19 cellular contexts compared by ENCODE assay signal in the genomic region with DNA sequence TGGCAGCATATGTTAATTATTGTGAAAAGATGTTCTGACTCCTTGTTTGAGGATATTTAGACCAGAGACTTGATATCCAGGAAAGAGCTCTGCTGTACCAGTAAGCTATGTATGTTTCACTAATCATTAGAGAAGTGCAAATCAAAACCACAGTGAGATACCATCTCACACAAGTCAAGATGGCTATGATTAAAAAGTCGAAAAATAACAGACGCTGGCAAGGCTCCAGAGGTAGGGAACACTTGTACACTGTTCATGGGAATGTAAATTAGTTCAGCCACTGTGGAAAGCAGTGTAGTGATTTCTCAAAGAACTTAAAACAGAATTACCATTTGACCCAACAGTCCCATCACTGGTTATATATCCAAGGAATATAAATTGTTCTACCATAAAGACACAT.
DNase-seq lines count a peak whose midpoint lies in the region; ATAC-seq and TF ChIP-seq lines count a peak whose summit lies in the region.
"Had no signal": no experiment of that assay in that cellular context is flagged by ENCODE, and none has a peak within 500 bp of the region (broad histone marks: within the 10 kb centered on the region; RNA-seq: fewer than 3 reads in every experiment).

No MANE protein-coding gene starts in this region.

- peak; percentile 14 for DNase-seq in HT-29 (ENCODE audit: low spot score)
- no peak for DNase-seq in activated CD8-positive, alpha-beta T cell treated with anti-CD3 and anti-CD28 coated beads, Interleukin-2, amount 10 ng/mL, durations not matched to agents 7 days and 5 days
- DNase-seq: AML-193; Caco-2; CD4-positive, alpha-beta T cell; DMS79 treated with DMSO at 0.1 percent for 48 hours; GF-D8; HCEC 1CT; IMR-90 had no signal

- TF ChIP-seq EP300 in gastroesophageal sphincter (IDR thresholded peaks at IDR 0.05) = no peak

- no peak overlapping the region for H3K4me3 Mint-ChIP-seq in nephron
- H3K4me3 Mint-ChIP-seq in activated CD8-positive, alpha-beta T cell treated with anti-CD3 and anti-CD28 coated beads, Interleukin-2, amount 10 ng/mL, durations not matched to agents 7 days and 5 days = no peak overlapping the region
- H3K4me3 Mint-ChIP-seq: CD4-positive, alpha-beta T cell; GM23338 had no signal

- H3K9me3 ChIP-seq in gastroesophageal sphincter = no peaks in the 10 kb centered on the region
- H3K9me3 ChIP-seq: A549, Caco-2 had no signal

- no peaks in the 10 kb centered on the region for H3K27me3 ChIP-seq in gastroesophageal sphincter

- no peak for ATAC-seq in SK-N-SH treated with all-trans-retinoic acid at 6 μM for 48 hours
- no peak for ATAC-seq in gastroesophageal sphincter
- ATAC-seq in activated CD8-positive, alpha-beta T cell treated with anti-CD3 and anti-CD28 coated beads, Interleukin-2, amount 10 ng/mL, durations not matched to agents 7 days and 5 days = no peak
- ATAC-seq in GM21528 (IDR thresholded peaks at IDR 0.05; ENCODE audit: low FRiP score, unreplicated experiment) = no peak
- no peak for ATAC-seq in HG02642 (IDR thresholded peaks at IDR 0.05; ENCODE audit: poor library complexity, unreplicated experiment)
- ATAC-seq: GM23338, K562 had no signal

- CTCF ChIA-PET in activated CD8-positive, alpha-beta T cell treated with anti-CD3 and anti-CD28 coated beads, Interleukin-2, amount 10 ng/mL, durations not matched to agents 7 days and 5 days (lab: Charles Lee) = no interaction called here

- H3K4me1 Mint-ChIP-seq in nephron = no peaks in the 10 kb centered on the region
- H3K4me1 Mint-ChIP-seq in activated CD8-positive, alpha-beta T cell treated with anti-CD3 and anti-CD28 coated beads, Interleukin-2, amount 10 ng/mL, durations not matched to agents 7 days and 5 days (ENCODE audit: low read depth) = no peaks in the 10 kb centered on the region
- H3K4me1 Mint-ChIP-seq: GM23338 had no signal

- no peak overlapping the region for H3K27ac ChIP-seq in gastroesophageal sphincter
- H3K27ac ChIP-seq: A549, C4-2B, HL-60 had no signal

- H3K27ac Mint-ChIP-seq in nephron = peak overlapping the region in 2 of 3 experiments; percentile 18 to 60
- no peak overlapping the region for H3K27ac Mint-ChIP-seq in activated CD8-positive, alpha-beta T cell treated with anti-CD3 and anti-CD28 coated beads, Interleukin-2, amount 10 ng/mL, durations not matched to agents 7 days and 5 days
- H3K27ac Mint-ChIP-seq: CD4-positive, alpha-beta T cell; GM23338 had no signal

- POLR2A ChIA-PET in activated CD8-positive, alpha-beta T cell treated with anti-CD3 and anti-CD28 coated beads, Interleukin-2, amount 10 ng/mL, durations not matched to agents 7 days and 5 days (lab: Charles Lee) = no interaction called here

- H3K36me3 Mint-ChIP-seq in nephron (ENCODE audit: low read depth) = no peaks in the 10 kb centered on the region
- H3K36me3 Mint-ChIP-seq in activated CD8-positive, alpha-beta T cell treated with anti-CD3 and anti-CD28 coated beads, Interleukin-2, amount 10 ng/mL, durations not matched to agents 7 days and 5 days (ENCODE audit: low read depth) = no peaks in the 10 kb centered on the region

- 58% methylated on average over 2 of the region's 2 CpGs; no CpG with 5 or more reads in 1 of the 2 donors for WGBS in gastroesophageal sphincter (ENCODE audit: low coverage in 1 of 2), 2 donors

- H3K9me3 Mint-ChIP-seq in nephron = no peaks in the 10 kb centered on the region
- H3K9me3 Mint-ChIP-seq in activated CD8-positive, alpha-beta T cell treated with anti-CD3 and anti-CD28 coated beads, Interleukin-2, amount 10 ng/mL, durations not matched to agents 7 days and 5 days (ENCODE audit: insufficient read depth) = no peaks in the 10 kb centered on the region

- H3K36me3 ChIP-seq in gastroesophageal sphincter = no peaks in the 10 kb centered on the region

- TF ChIP-seq POLR2A in gastroesophageal sphincter (IDR thresholded peaks at IDR 0.05) = no peak

- H3K27me3 Mint-ChIP-seq in nephron (ENCODE audit: low read depth) = no peaks in the 10 kb centered on the region
- H3K27me3 Mint-ChIP-seq in activated CD8-positive, alpha-beta T cell treated with anti-CD3 and anti-CD28 coated beads, Interleukin-2, amount 10 ng/mL, durations not matched to agents 7 days and 5 days (ENCODE audit: low read depth) = no peaks in the 10 kb centered on the region
- H3K27me3 Mint-ChIP-seq: CD4-positive, alpha-beta T cell had no signal

- no peak for TF ChIP-seq CTCF in nephron (IDR thresholded peaks at IDR 0.05; ENCODE audit: unreplicated experiment in 3 of 3)
- TF ChIP-seq CTCF in gastroesophageal sphincter (IDR thresholded peaks at IDR 0.05) = no peak

- H3K4me1 ChIP-seq in gastroesophageal sphincter = no peaks in the 10 kb centered on the region

- H3K4me3 ChIP-seq in gastroesophageal sphincter = no peak overlapping the region
- H3K4me3 ChIP-seq: A549, GM23338, K562 had no signal

TF ChIP-seq in SK-N-SH treated with all-trans-retinoic acid at 6 μM for 48 hours, 23 proteins besides CTCF, POLR2A, EP300 and RAD21:
- TF ChIP-seq TCF4 (CRISPR knock-in tag; IDR thresholded peaks at IDR 0.05; ENCODE audit: borderline replicate concordance) (peak; percentile 26; the same call in 1 of the 2 replicates), CSDC2 (CRISPR knock-in tag; IDR thresholded peaks at IDR 0.05) (no peak)
